2 cellular contexts compared by ENCODE assay signal in the genomic region with DNA sequence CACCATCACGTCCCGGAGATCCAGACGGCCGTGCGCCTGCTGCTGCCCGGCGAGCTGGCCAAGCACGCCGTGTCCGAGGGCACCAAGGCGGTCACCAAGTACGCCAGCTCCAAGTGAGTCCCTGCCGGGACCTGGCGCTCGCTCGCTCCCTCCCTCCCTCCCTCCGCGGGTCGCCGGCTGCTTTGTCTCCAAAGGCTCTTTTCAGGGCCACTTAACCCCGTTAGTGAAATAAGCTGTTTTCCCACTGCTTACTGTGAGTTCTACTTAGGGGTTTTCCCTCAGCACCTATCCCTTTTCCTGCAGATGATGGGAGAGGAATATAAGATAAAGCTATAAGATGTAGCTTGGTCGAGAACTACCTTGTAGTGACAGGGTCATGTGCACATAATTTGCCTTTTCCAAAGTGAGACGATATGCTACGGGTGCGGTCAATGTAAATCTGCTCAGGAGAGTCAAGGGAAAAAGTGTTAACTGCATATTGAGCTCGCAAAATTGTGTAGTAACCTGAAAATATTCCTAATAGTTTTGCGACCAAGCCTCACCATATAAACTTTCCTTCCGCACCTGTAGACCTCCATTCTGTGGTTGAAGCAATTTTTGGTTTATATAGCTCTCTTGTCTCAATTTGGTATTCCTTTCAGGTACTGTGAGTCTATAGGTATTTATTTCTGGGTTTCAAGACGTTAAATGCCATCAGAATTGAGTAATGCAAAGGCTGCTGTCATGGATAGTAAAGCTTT.
TF ChIP-seq lines count a peak whose summit lies in the region.

No MANE protein-coding gene starts in this region.

TF ChIP-seq in SK-N-SH, 30 proteins besides CTCF, POLR2A, EP300 and RAD21 (continued from another document):
- no peak for TF ChIP-seq REST (IDR thresholded peaks at IDR 0.05; ENCODE audit: low read depth, low read length)
- peak; percentile 10; the same call in 1 of the 2 replicates for TF ChIP-seq MXI1 (IDR thresholded peaks at IDR 0.05; ENCODE audit: low read depth, low read length)
- TF ChIP-seq YY1 (IDR thresholded peaks at IDR 0.05; ENCODE audit: low read depth): no peak

TF ChIP-seq in SK-N-SH treated with all-trans-retinoic acid at 6 μM for 48 hours, 23 proteins besides CTCF, POLR2A, EP300 and RAD21 (continued from another document):
- TF ChIP-seq, protein P1, sequence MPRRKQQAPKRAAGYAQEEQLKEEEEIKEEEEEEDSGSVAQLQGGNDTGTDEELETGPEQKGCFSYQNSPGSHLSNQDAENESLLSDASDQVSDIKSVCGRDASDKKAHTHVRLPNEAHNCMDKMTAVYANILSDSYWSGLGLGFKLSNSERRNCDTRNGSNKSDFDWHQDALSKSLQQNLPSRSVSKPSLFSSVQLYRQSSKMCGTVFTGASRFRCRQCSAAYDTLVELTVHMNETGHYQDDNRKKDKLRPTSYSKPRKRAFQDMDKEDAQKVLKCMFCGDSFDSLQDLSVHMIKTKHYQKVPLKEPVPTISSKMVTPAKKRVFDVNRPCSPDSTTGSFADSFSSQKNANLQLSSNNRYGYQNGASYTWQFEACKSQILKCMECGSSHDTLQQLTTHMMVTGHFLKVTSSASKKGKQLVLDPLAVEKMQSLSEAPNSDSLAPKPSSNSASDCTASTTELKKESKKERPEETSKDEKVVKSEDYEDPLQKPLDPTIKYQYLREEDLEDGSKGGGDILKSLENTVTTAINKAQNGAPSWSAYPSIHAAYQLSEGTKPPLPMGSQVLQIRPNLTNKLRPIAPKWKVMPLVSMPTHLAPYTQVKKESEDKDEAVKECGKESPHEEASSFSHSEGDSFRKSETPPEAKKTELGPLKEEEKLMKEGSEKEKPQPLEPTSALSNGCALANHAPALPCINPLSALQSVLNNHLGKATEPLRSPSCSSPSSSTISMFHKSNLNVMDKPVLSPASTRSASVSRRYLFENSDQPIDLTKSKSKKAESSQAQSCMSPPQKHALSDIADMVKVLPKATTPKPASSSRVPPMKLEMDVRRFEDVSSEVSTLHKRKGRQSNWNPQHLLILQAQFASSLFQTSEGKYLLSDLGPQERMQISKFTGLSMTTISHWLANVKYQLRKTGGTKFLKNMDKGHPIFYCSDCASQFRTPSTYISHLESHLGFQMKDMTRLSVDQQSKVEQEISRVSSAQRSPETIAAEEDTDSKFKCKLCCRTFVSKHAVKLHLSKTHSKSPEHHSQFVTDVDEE (CRISPR knock-in tag; IDR thresholded peaks at IDR 0.05): no peak
- no peak for TF ChIP-seq TCF4 (CRISPR knock-in tag; IDR thresholded peaks at IDR 0.05; ENCODE audit: borderline replicate concordance)
- TF ChIP-seq, protein P2, sequence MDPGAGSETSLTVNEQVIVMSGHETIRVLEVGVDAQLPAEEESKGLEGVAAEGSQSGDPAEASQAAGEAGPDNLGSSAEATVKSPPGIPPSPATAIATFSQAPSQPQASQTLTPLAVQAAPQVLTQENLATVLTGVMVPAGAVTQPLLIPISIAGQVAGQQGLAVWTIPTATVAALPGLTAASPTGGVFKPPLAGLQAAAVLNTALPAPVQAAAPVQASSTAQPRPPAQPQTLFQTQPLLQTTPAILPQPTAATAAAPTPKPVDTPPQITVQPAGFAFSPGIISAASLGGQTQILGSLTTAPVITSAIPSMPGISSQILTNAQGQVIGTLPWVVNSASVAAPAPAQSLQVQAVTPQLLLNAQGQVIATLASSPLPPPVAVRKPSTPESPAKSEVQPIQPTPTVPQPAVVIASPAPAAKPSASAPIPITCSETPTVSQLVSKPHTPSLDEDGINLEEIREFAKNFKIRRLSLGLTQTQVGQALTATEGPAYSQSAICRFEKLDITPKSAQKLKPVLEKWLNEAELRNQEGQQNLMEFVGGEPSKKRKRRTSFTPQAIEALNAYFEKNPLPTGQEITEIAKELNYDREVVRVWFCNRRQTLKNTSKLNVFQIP (CRISPR knock-in tag; IDR thresholded peaks at IDR 0.05; ENCODE audit: borderline replicate concordance, low read depth): no peak
- TF ChIP-seq OSR1 (CRISPR knock-in tag; IDR thresholded peaks at IDR 0.05): no peak
- TF ChIP-seq, protein P3, sequence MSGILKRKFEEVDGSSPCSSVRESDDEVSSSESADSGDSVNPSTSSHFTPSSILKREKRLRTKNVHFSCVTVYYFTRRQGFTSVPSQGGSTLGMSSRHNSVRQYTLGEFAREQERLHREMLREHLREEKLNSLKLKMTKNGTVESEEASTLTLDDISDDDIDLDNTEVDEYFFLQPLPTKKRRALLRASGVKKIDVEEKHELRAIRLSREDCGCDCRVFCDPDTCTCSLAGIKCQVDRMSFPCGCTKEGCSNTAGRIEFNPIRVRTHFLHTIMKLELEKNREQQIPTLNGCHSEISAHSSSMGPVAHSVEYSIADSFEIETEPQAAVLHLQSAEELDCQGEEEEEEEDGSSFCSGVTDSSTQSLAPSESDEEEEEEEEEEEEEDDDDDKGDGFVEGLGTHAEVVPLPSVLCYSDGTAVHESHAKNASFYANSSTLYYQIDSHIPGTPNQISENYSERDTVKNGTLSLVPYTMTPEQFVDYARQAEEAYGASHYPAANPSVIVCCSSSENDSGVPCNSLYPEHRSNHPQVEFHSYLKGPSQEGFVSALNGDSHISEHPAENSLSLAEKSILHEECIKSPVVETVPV (CRISPR knock-in tag; IDR thresholded peaks at IDR 0.05): no peak; the same call in 1 of the 2 replicates
- TF ChIP-seq RARB (CRISPR knock-in tag; IDR thresholded peaks at IDR 0.05): no peak
- TF ChIP-seq BACH2 (CRISPR knock-in tag; IDR thresholded peaks at IDR 0.05; ENCODE audit: borderline replicate concordance): no peak
- TF ChIP-seq ZFP3 (CRISPR knock-in tag; IDR thresholded peaks at IDR 0.05): no peak
- TF ChIP-seq PPARA (CRISPR knock-in tag; IDR thresholded peaks at IDR 0.05; ENCODE audit: borderline replicate concordance): no peak
